13 cellular contexts compared by ENCODE assay signal in genomic region chr4:133145758-133146157, GRCh38. TPM values are rescaled to one million over a fixed set of nuclear protein-coding genes. Genes with fewer than 3 reads are reported as not detected.
A peak's percentile ranks its signal among the peaks of the same experiment; 100 is the strongest.
DNase-seq lines count a peak whose midpoint lies in the region; ATAC-seq and TF ChIP-seq lines count a peak whose summit lies in the region.
"Had no signal": no experiment of that assay in that cellular context is flagged by ENCODE, and none has a peak within 500 bp of the region (broad histone marks: within the 10 kb centered on the region; RNA-seq: fewer than 3 reads in every experiment).

No MANE protein-coding gene starts in this region.

- H3K4me1 Mint-ChIP-seq in stimulated activated naive B cell treated with anti-CD40 and anti-IgM and Interleukin-4, amounts not matched to agents 10 μg/mL and 1 μg/mL and 100 μg/mL, for 72 hours, result peaks cover 9 to 19% of the 10 kb centered on the region in 2 donors

- peaks cover 0 to 4% of the 10 kb centered on the region in 2 donors for H3K36me3 Mint-ChIP-seq in stimulated activated naive B cell treated with anti-CD40 and anti-IgM and Interleukin-4, amounts not matched to agents 10 μg/mL and 1 μg/mL and 100 μg/mL, for 72 hours

- peaks cover 53 to 54% of the 10 kb centered on the region in 2 donors for H3K27me3 Mint-ChIP-seq in stimulated activated naive B cell treated with anti-CD40 and anti-IgM and Interleukin-4, amounts not matched to agents 10 μg/mL and 1 μg/mL and 100 μg/mL, for 72 hours

- no peaks in the 10 kb centered on the region for H3K9me3 ChIP-seq in HUES48 (ENCODE audit: control insufficient read depth, insufficient read depth, low read length)

- H3K36me3 ChIP-seq in HUES48 (ENCODE audit: control insufficient read depth, insufficient read depth, low read length) (no peaks in the 10 kb centered on the region), kidney epithelial cell (ENCODE audit: control insufficient read depth, insufficient read depth, low read length) (no peaks in the 10 kb centered on the region)

- no peak overlapping the region for H3K9ac ChIP-seq in HUES48 (ENCODE audit: low read depth, low read length)

- DNase-seq in astrocyte of the cerebellum (ENCODE audit: low read depth) (no peak), kidney epithelial cell (ENCODE audit: low read depth) (no peak), iPS-NIHi11 (ENCODE audit: low spot score) (no peak), NCI-H146 (lab: John Stamatoyannopoulos, UW) (no peak)
- no peak for DNase-seq in stimulated activated naive B cell treated with anti-CD40 and anti-IgM and Interleukin-4, amounts not matched to agents 10 μg/mL and 1 μg/mL and 100 μg/mL, for 72 hours
- DNase-seq: activated CD8-positive, alpha-beta memory T cell treated with anti-CD3 and anti-CD28 coated beads, Interleukin-2, amount 50 U/mL, for 48 hours; NCI-H1417; NCI-H524 treated with DMSO at 0.1 percent for 48 hours; SIG-M5 had no signal

- no peak overlapping the region for H3K4me3 Mint-ChIP-seq in stimulated activated naive B cell treated with anti-CD40 and anti-IgM and Interleukin-4, amounts not matched to agents 10 μg/mL and 1 μg/mL and 100 μg/mL, for 72 hours

- peaks cover 57% of the 10 kb centered on the region for H3K27me3 ChIP-seq in HUES48 (ENCODE audit: control insufficient read depth, insufficient read depth, low read length)
- peaks cover 14% of the 10 kb centered on the region for H3K27me3 ChIP-seq in kidney epithelial cell (ENCODE audit: control insufficient read depth, insufficient read depth, low read length)

- H3K27ac ChIP-seq in HUES48 (ENCODE audit: low read depth, low read length) (no peak overlapping the region), temporal lobe (ENCODE audit: low read depth, low read length) (peak overlapping the region; percentile 73)

- in situ Hi-C loops in astrocyte of the cerebellum (cut with HindIII; ENCODE audit: low sequenced_read_pairs), result no loop called here

- H3K9me3 Mint-ChIP-seq in stimulated activated naive B cell treated with anti-CD40 and anti-IgM and Interleukin-4, amounts not matched to agents 10 μg/mL and 1 μg/mL and 100 μg/mL, for 72 hours, result no peaks in the 10 kb centered on the region

- H3K4me3 ChIP-seq in HUES48 (ENCODE audit: low read depth, low read length) (peak overlapping the region; percentile 63), astrocyte of the cerebellum (ENCODE audit: low read depth, low read length) (peak overlapping the region; percentile 59), kidney epithelial cell (ENCODE audit: low read depth, low read length) (peak overlapping the region; percentile 37)

- no peak for ATAC-seq in stimulated activated naive B cell treated with anti-CD40 and anti-IgM and Interleukin-4, amounts not matched to agents 10 μg/mL and 1 μg/mL and 100 μg/mL, for 72 hours (replicated peaks)
- no peak for ATAC-seq in GM18909 (IDR thresholded peaks at IDR 0.05; ENCODE audit: poor library complexity, unreplicated experiment)

- TF ChIP-seq CTCF in astrocyte of the cerebellum (IDR thresholded peaks at IDR 0.05; ENCODE audit: low read depth, low read length, missing control alignments) (no peak), kidney epithelial cell (IDR thresholded peaks at IDR 0.05; ENCODE audit: insufficient read depth, low read length, poor library complexity, severe bottlenecking) (no peak)

- H3K4me1 ChIP-seq in HUES48 (ENCODE audit: control insufficient read depth, insufficient read depth, low read length), result peaks cover 31% of the 10 kb centered on the region

- no peak overlapping the region for H3K27ac Mint-ChIP-seq in stimulated activated naive B cell treated with anti-CD40 and anti-IgM and Interleukin-4, amounts not matched to agents 10 μg/mL and 1 μg/mL and 100 μg/mL, for 72 hours

RNA-seq across cellular contexts. Expression of gene PCDH10, which starts 3.3 kb away (rescaled TPM):
- total RNA-seq in kidney epithelial cell (0.62 and 2.0 TPM in 2 replicates), temporal lobe (79.9 TPM)
- total RNA-seq: HT-29 had no signal

Comparison
In these comparisons a context has a peak if more than half of its experiments do, and no peak if none do; other contexts are left out.
1. RNA of gene PCDH10, which starts 3.3 kb away (total RNA-seq): 79.9 TPM in temporal lobe (single experiment); 0.62 to 2.0 TPM in kidney epithelial cell; every median in the first group is over 10 times any median in the second.
2. Peak in every context shown above with its lines, with median percentiles within 50 percentile points of each other: H3K4me3 ChIP-seq.